21 cellular contexts compared by ENCODE assay signal in the genomic region with DNA sequence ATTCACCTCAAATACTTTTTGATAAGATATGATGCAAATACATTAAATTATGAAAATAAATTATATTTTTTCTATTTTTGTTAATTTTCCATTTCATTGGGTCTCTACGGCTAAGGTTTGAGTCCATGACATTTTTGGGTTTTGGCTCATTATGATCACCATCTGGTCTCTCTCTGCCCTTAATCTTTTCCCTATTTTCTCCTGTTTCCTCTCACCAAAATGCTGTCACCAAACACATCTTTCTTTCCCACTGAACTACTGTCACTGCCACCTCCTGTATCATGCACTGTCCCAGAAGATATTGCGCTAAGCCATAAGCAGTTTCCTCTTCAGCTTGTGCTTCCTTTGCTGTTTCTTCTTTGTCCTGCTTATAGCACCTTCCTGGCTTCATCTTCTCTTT. TPM values are rescaled to one million over a fixed set of nuclear protein-coding genes. Genes with fewer than 3 reads are reported as not detected.
DNase-seq lines count a peak whose midpoint lies in the region; ATAC-seq lines count a peak whose summit lies in the region.
"Had no signal": no experiment of that assay in that cellular context is flagged by ENCODE, and none has a peak within 500 bp of the region (broad histone marks: within the 10 kb centered on the region; RNA-seq: fewer than 3 reads in every experiment).

No MANE protein-coding gene starts in this region.

- H2AFZ ChIP-seq in trophoblast cell (ENCODE audit: insufficient read depth, low read length, poor library complexity): no peak overlapping the region

- peaks cover 0 to 2% of the 10 kb centered on the region in 2 experiments for H3K36me3 ChIP-seq in trophoblast cell (ENCODE audit: control insufficient read depth in 1 of 2, insufficient read depth in 2 of 2, low read length in 2 of 2)

- H2AK5ac ChIP-seq in trophoblast cell (ENCODE audit: low read length): no peak overlapping the region

- peak overlapping the region; percentile 84 for H2BK12ac ChIP-seq in trophoblast cell (ENCODE audit: low read length)

- no peak overlapping the region for H3K23ac ChIP-seq in trophoblast cell (ENCODE audit: low read length)

- H3K4me3 ChIP-seq in trophoblast cell (ENCODE audit: low read depth, low read length): no peak overlapping the region

- H3K9me3 ChIP-seq in trophoblast cell (ENCODE audit: insufficient read depth, low read depth, low read length): peaks cover 3% of the 10 kb centered on the region

- H3K79me1 ChIP-seq in trophoblast cell (ENCODE audit: low read length): peaks cover 7% of the 10 kb centered on the region

- H4K91ac ChIP-seq in trophoblast cell (ENCODE audit: low read depth, low read length): no peak overlapping the region

- no peaks in the 10 kb centered on the region for H3K27me3 ChIP-seq in trophoblast cell (ENCODE audit: insufficient read depth, low read length)

- no peak overlapping the region for H4K12ac ChIP-seq in trophoblast cell (ENCODE audit: low read depth, low read length)

- H3K27ac ChIP-seq in trophoblast cell (ENCODE audit: low read depth, low read length): no peak overlapping the region
- H3K27ac ChIP-seq: 22Rv1, KMS-11 had no signal

- no peak overlapping the region for H3K9ac ChIP-seq in trophoblast cell (ENCODE audit: low read length)
- H3K9ac ChIP-seq: KMS-11 had no signal

- H3K4me1 ChIP-seq in trophoblast cell (ENCODE audit: control insufficient read depth in 1 of 2, insufficient read depth in 2 of 2, low read length in 2 of 2): peaks cover 0 to 5% of the 10 kb centered on the region in 2 experiments

- no peak overlapping the region for H3K4me2 ChIP-seq in trophoblast cell (ENCODE audit: low read length)
- H3K4me2 ChIP-seq: KMS-11 had no signal

- ATAC-seq in HG02884 (IDR thresholded peaks at IDR 0.05; ENCODE audit: unreplicated experiment): no peak
- no peak for ATAC-seq in GM18873 (IDR thresholded peaks at IDR 0.05; ENCODE audit: low FRiP score, unreplicated experiment)

- peak; percentile 35 for DNase-seq in NCI-H2171 treated with DMSO at 0.1 percent for 48 hours (lab: John Stamatoyannopoulos, UW)
- no peak for DNase-seq in NCI-H2171 (lab: John Stamatoyannopoulos, UW)
- peak; percentile 56 for DNase-seq in NCI-H1694 treated with DMSO at 0.1 percent for 48 hours (lab: John Stamatoyannopoulos, UW)
- DNase-seq in cerebellum (ENCODE audit: low spot score): peak; percentile 69
- no peak for DNase-seq in trophoblast cell
- DNase-seq in AG08396 (ENCODE audit: low spot score): no peak
- DNase-seq: CD4-positive, alpha-beta T cell; EL; H7; HFFc6; NCI-H1417 treated with DMSO at 0.1 percent for 48 hours; NCI-H2029; NCI-H510A; NCI-H82; SHP77 treated with DMSO at 0.1 percent for 48 hours; T-helper 1 cell had no signal

- no peak overlapping the region for H4K8ac ChIP-seq in trophoblast cell (ENCODE audit: low read depth, low read length)

- no CpG with 5 or more reads among the region's 2 CpGs for WGBS in trophoblast cell (ENCODE audit: extremely low coverage, insufficient coverage, insufficient read length)

- no peak overlapping the region for H3K14ac ChIP-seq in trophoblast cell (ENCODE audit: low read length)

- H3K79me2 ChIP-seq in trophoblast cell (ENCODE audit: control insufficient read depth, insufficient read depth, low read length, poor library complexity): no peaks in the 10 kb centered on the region

- H2BK120ac ChIP-seq in trophoblast cell (ENCODE audit: insufficient read depth, low read length, poor library complexity): peak overlapping the region; percentile 30

- no peak overlapping the region for H3K18ac ChIP-seq in trophoblast cell (ENCODE audit: low read length)

- no peak overlapping the region for H2BK5ac ChIP-seq in trophoblast cell (ENCODE audit: low read depth, low read length, poor library complexity)

- H3K4ac ChIP-seq in trophoblast cell (ENCODE audit: low read depth, low read length): no peak overlapping the region

RNA-seq across cellular contexts. Expression of a gene that starts 42.0 kb away (rescaled TPM):
- 37.6 TPM for total RNA-seq in cerebellum
- polyA plus RNA-seq in trophoblast cell (2013): 8.9 TPM in 2 replicates
- total RNA-seq: HT-29 had no signal

Comparison
In these comparisons a context has a peak if more than half of its experiments do, and no peak if none do; other contexts are left out.
1. DNase-seq: peak in NCI-H2171 treated with DMSO at 0.1 percent for 48 hours (single experiment), NCI-H1694 treated with DMSO at 0.1 percent for 48 hours (single experiment) and cerebellum (single experiment); none in NCI-H2171 (single experiment), trophoblast cell (0 of 2) and AG08396 (single experiment).